8 cellular contexts compared by ENCODE assay signal in genomic region chr18:809985-810642, GRCh38. TPM values are rescaled to one million over a fixed set of nuclear protein-coding genes. Genes with fewer than 3 reads are reported as not detected.
A peak's percentile ranks its signal among the peaks of the same experiment; 100 is the strongest.
DNase-seq lines count a peak whose midpoint lies in the region; ATAC-seq and TF ChIP-seq lines count a peak whose summit lies in the region.

No MANE protein-coding gene starts in this region.

- DNase-seq in GM10248 (ENCODE audit: extremely low spot score) (peak; percentile 37), GM23338 (ENCODE audit: low spot score) (no peak), RPMI8226 (peak; percentile 18), kidney tubule cell (ENCODE audit: low spot score) (peak; percentile 35), SK-N-DZ (ENCODE audit: low spot score) (no peak)
- no peak for DNase-seq in stimulated activated CD4-positive, alpha-beta T cell treated with anti-CD3 and anti-CD28 coated beads, Interleukin-4, amount 100 ng/mL, for 1 hour
- no peak for DNase-seq in stimulated activated naive CD4-positive, alpha-beta T cell treated with Interleukin-2 at 50 U/mL for 16 hours (lab: John Stamatoyannopoulos, UW)

- H3K9me2 ChIP-seq in GM23338 (ENCODE audit: insufficient read depth) = no peaks in the 10 kb centered on the region

- H4K20me1 ChIP-seq in GM23338 (replicated peaks; ENCODE audit: insufficient read depth) = peaks cover 17% of the 10 kb centered on the region; the same call in 1 of the 2 replicates

- CTCF ChIA-PET in GM10248 (lab: Yijun Ruan, JAX) = interaction anchor here (1.0 to 7.0 kb wide), 3 partner anchors 21 to 29 kb away, joined by 3 to 49 read pairs (median 4); no protein-coding TSS in a partner anchor

- H3K4me1 Mint-ChIP-seq in GM23338 = peaks cover 49% of the 10 kb centered on the region

- H3K27me3 Mint-ChIP-seq in GM23338 (ENCODE audit: insufficient read depth, low read depth, poor library complexity) = peaks cover 11% of the 10 kb centered on the region

- ATAC-seq in GM23338 (no peak), HG03439 (IDR thresholded peaks at IDR 0.05; ENCODE audit: unreplicated experiment) (no peak)

- no peaks in the 10 kb centered on the region for H3K36me3 ChIP-seq in GM23338 (ENCODE audit: insufficient read depth)

- POLR2A ChIA-PET in GM10248 (lab: Yijun Ruan, JAX) = no interaction called here

- peak overlapping the region; percentile 97 for H3K4me3 Mint-ChIP-seq in GM23338

- H3K4me1 ChIP-seq in GM23338 (ENCODE audit: insufficient read depth) = peaks cover 28% of the 10 kb centered on the region

- H3K4me3 ChIP-seq in GM23338 = peak overlapping the region; percentile 90

- no peak overlapping the region for H2AFZ ChIP-seq in GM23338

- H3K27me3 ChIP-seq in GM23338 (ENCODE audit: insufficient read depth) = no peaks in the 10 kb centered on the region

- TF ChIP-seq CTCF in GM10248 (IDR thresholded peaks at IDR 0.05; ENCODE audit: control extremely low read depth, extremely low read depth, low read depth, missing control alignments) (no peak), GM23338 (conservative IDR thresholded peaks at IDR 0.05; ENCODE audit: low read depth in 2 of 2) (no peak)

- H3K36me3 Mint-ChIP-seq in GM23338 (ENCODE audit: low read depth) = no peaks in the 10 kb centered on the region; the same call in 2 of the 3 replicates

- H3F3A ChIP-seq in GM23338 (replicated peaks; ENCODE audit: low read depth) = peaks cover 6% of the 10 kb centered on the region; the same call in 1 of the 2 replicates

- peaks cover 63% of the 10 kb centered on the region for H3K79me2 ChIP-seq in GM23338 (replicated peaks; ENCODE audit: insufficient read depth)

- peak overlapping the region; percentile 79 for H3K4me2 ChIP-seq in GM23338

- no peak overlapping the region for H3K27ac ChIP-seq in GM23338 (ENCODE audit: low read depth)

- no peaks in the 10 kb centered on the region for H3K9me3 Mint-ChIP-seq in GM23338

- no peak overlapping the region for H3K27ac Mint-ChIP-seq in GM23338

TF ChIP-seq in GM23338, 12 proteins besides CTCF, POLR2A, EP300 and RAD21:
- no peak for TF ChIP-seq EZH2phosphoT487 (IDR thresholded peaks at IDR 0.05; ENCODE audit: unreplicated experiment)
- no peak for TF ChIP-seq CREB1 (CRISPR knock-in tag; IDR thresholded peaks at IDR 0.05; ENCODE audit: low read depth)
- TF ChIP-seq STAT1 (IDR thresholded peaks at IDR 0.05; ENCODE audit: unreplicated experiment) = no peak
- no peak for TF ChIP-seq JUNB (IDR thresholded peaks at IDR 0.05; ENCODE audit: unreplicated experiment)
- no peak for TF ChIP-seq POLR2AphosphoS5 (IDR thresholded peaks at IDR 0.05; ENCODE audit: low read depth)
- TF ChIP-seq ETS1 (IDR thresholded peaks at IDR 0.05) = no peak
- TF ChIP-seq REST (IDR thresholded peaks at IDR 0.05; ENCODE audit: unreplicated experiment) = no peak
- no peak for TF ChIP-seq ZNF331 (CRISPR knock-in tag; IDR thresholded peaks at IDR 0.05; ENCODE audit: low read depth)
- no peak for TF ChIP-seq EZH2 (IDR thresholded peaks at IDR 0.05; ENCODE audit: low read depth, unreplicated experiment)
- TF ChIP-seq NANOG (IDR thresholded peaks at IDR 0.05; ENCODE audit: borderline replicate concordance) = no peak
- no peak for TF ChIP-seq ZNF114 (CRISPR knock-in tag; IDR thresholded peaks at IDR 0.05)
- TF ChIP-seq ZNF462 (CRISPR knock-in tag; IDR thresholded peaks at IDR 0.05) = no peak

RNA-seq across cellular contexts. Expression of gene YES1, which starts 1.9 kb away (rescaled TPM):
- 327 and 340 TPM in 2 replicates for total RNA-seq in GM23338 (2014; rRNA removed; shearing (Covaris generic))
- polyA plus RNA-seq in GM23338 (2016; fragmentation: Nextera tagmentation; extraction: Ambion mirVana) = 25.4 and 27.3 TPM in 2 replicates
- 39.1 and 57.9 TPM in 2 replicates for polyA plus RNA-seq in SK-N-DZ (2014; cell fraction: cytosol; rRNA removed)
- polyA plus RNA-seq in SK-N-DZ (2014; cell fraction: nucleus; rRNA removed) = 9.3 and 19.6 TPM in 2 replicates

Comparison
In these comparisons a context has a peak if more than half of its experiments do, and no peak if none do; other contexts are left out.
1. DNase-seq: peak in GM10248 (single experiment), RPMI8226 (single experiment) and kidney tubule cell (single experiment); none in GM23338 (single experiment), SK-N-DZ (single experiment), stimulated activated CD4-positive, alpha-beta T cell treated with anti-CD3 and anti-CD28 coated beads, Interleukin-4, amount 100 ng/mL, for 1 hour (single experiment) and stimulated activated naive CD4-positive, alpha-beta T cell treated with Interleukin-2 at 50 U/mL for 16 hours (single experiment).